13 cellular contexts compared by ENCODE assay signal in genomic region chr3:52305926-52306325, GRCh38. TPM values are rescaled to one million over a fixed set of nuclear protein-coding genes. Genes with fewer than 3 reads are reported as not detected.
A peak's percentile ranks its signal among the peaks of the same experiment; 100 is the strongest.
DNase-seq lines count a peak whose midpoint lies in the region; ATAC-seq and TF ChIP-seq lines count a peak whose summit lies in the region.
"Had no signal": no experiment of that assay in that cellular context is flagged by ENCODE, and none has a peak within 500 bp of the region (broad histone marks: within the 10 kb centered on the region; RNA-seq: fewer than 3 reads in every experiment).

No MANE protein-coding gene starts in this region.

- H3K4me2 ChIP-seq in neuronal stem cell (ENCODE audit: insufficient read depth, low read length, poor library complexity, severe bottlenecking): no peak overlapping the region

- no peak overlapping the region for H2BK12ac ChIP-seq in neuronal stem cell (ENCODE audit: low read length)

- H3K9ac ChIP-seq in neuronal stem cell (ENCODE audit: low read depth, low read length, poor library complexity): peak overlapping the region; percentile 53

- peak overlapping the region; percentile 88 for H2AK5ac ChIP-seq in neuronal stem cell (ENCODE audit: low read depth, low read length)

- POLR2A ChIA-PET in CD4-positive, alpha-beta T cell (lab: Charles Lee): no interaction called here

- H2BK120ac ChIP-seq in neuronal stem cell (ENCODE audit: low read depth, low read length): no peak overlapping the region

- no peak overlapping the region for H2BK5ac ChIP-seq in neuronal stem cell (ENCODE audit: low read length)

- no peak overlapping the region for H2BK15ac ChIP-seq in neuronal stem cell (ENCODE audit: low read length)

- TF ChIP-seq EP300 in stomach (IDR thresholded peaks at IDR 0.05): no peak

- no peak overlapping the region for H3K23ac ChIP-seq in neuronal stem cell (ENCODE audit: low read depth, low read length, poor library complexity)

- H3K36me3 Mint-ChIP-seq in CD4-positive, alpha-beta T cell (ENCODE audit: low read depth): peaks cover 18% of the 10 kb centered on the region
- no peaks in the 10 kb centered on the region for H3K36me3 Mint-ChIP-seq in activated T-helper 17 cell treated with anti-CD3 and anti-CD28 coated beads, Interleukin-2, amount 50 U/mL, for 72 hours (ENCODE audit: low read depth)
- H3K36me3 Mint-ChIP-seq in memory B cell: peaks cover 15% of the 10 kb centered on the region

- H3K4me3 Mint-ChIP-seq in CD4-positive, alpha-beta T cell: no peak overlapping the region
- no peak overlapping the region for H3K4me3 Mint-ChIP-seq in activated T-helper 17 cell treated with anti-CD3 and anti-CD28 coated beads, Interleukin-2, amount 50 U/mL, for 72 hours
- H3K4me3 Mint-ChIP-seq in memory B cell: no peak overlapping the region

- no peak for ATAC-seq in CD4-positive, alpha-beta T cell (ENCODE audit: poor library complexity)
- ATAC-seq in activated T-helper 17 cell treated with anti-CD3 and anti-CD28 coated beads, Interleukin-2, amount 50 U/mL, for 72 hours (replicated peaks): no peak
- no peak for ATAC-seq in memory B cell (ENCODE audit: low read depth)
- no peak for ATAC-seq in GM21423 (IDR thresholded peaks at IDR 0.05; ENCODE audit: unreplicated experiment)
- ATAC-seq: PC-3 had no signal

- H3K4me1 ChIP-seq in neuronal stem cell (ENCODE audit: control insufficient read depth in 2 of 2, insufficient read depth in 1 of 2, low read depth in 1 of 2, low read length in 2 of 2) (peaks cover 31 to 40% of the 10 kb centered on the region in 2 donors), stomach (no peaks in the 10 kb centered on the region)

- no peak overlapping the region for H3K18ac ChIP-seq in neuronal stem cell (ENCODE audit: low read length)

- peaks cover 30% of the 10 kb centered on the region for H3K4me1 Mint-ChIP-seq in CD4-positive, alpha-beta T cell (ENCODE audit: low read depth)
- peaks cover 19% of the 10 kb centered on the region for H3K4me1 Mint-ChIP-seq in activated T-helper 17 cell treated with anti-CD3 and anti-CD28 coated beads, Interleukin-2, amount 50 U/mL, for 72 hours
- peaks cover 22% of the 10 kb centered on the region for H3K4me1 Mint-ChIP-seq in memory B cell

- DNase-seq in CD4-positive, alpha-beta T cell: no peak
- DNase-seq in memory B cell (ENCODE audit: low spot score in 2 of 2) (no peak), neuronal stem cell (ENCODE audit: low spot score) (no peak), COLO829 (ENCODE audit: low spot score) (no peak), NCI-H1105 treated with DMSO at 0.1 percent for 48 hours (lab: John Stamatoyannopoulos, UW) (no peak), stomach (no peak)
- DNase-seq: DMS 273 treated with DMSO at 0.1 percent for 48 hours, KBM-7, NCI-H1048, NCI-H446, PC-3 had no signal

- CTCF ChIA-PET in CD4-positive, alpha-beta T cell (lab: Charles Lee): no interaction called here

- H4K8ac ChIP-seq in neuronal stem cell (ENCODE audit: low read depth, low read length): no peak overlapping the region

- intact Hi-C loops in CD4-positive, alpha-beta T cell (cut with DNase I, micrococcal nuclease): no loop called here
- intact Hi-C loops in stomach (cut with DNase I; ENCODE audit: low total_unique reads): no loop called here

- no peaks in the 10 kb centered on the region for H3K27me3 ChIP-seq in CD4-positive, alpha-beta T cell (ENCODE audit: control insufficient read depth, insufficient read depth, low read length)
- H3K27me3 ChIP-seq in neuronal stem cell (ENCODE audit: control insufficient read depth in 3 of 3, insufficient read depth in 3 of 3, low read depth in 1 of 3, low read length in 3 of 3): no peaks in the 10 kb centered on the region
- no peaks in the 10 kb centered on the region for H3K27me3 ChIP-seq in stomach

- no peak overlapping the region for H4K91ac ChIP-seq in neuronal stem cell (ENCODE audit: low read depth, low read length, poor library complexity)

- H3K79me1 ChIP-seq in neuronal stem cell (ENCODE audit: low read depth, low read length): no peaks in the 10 kb centered on the region

- H3K27ac Mint-ChIP-seq in CD4-positive, alpha-beta T cell: peak overlapping the region; percentile 77
- peak overlapping the region; percentile 64 for H3K27ac Mint-ChIP-seq in activated T-helper 17 cell treated with anti-CD3 and anti-CD28 coated beads, Interleukin-2, amount 50 U/mL, for 72 hours
- peak overlapping the region; percentile 2 for H3K27ac Mint-ChIP-seq in memory B cell

- no peaks in the 10 kb centered on the region for H3K27me3 Mint-ChIP-seq in CD4-positive, alpha-beta T cell
- no peaks in the 10 kb centered on the region for H3K27me3 Mint-ChIP-seq in activated T-helper 17 cell treated with anti-CD3 and anti-CD28 coated beads, Interleukin-2, amount 50 U/mL, for 72 hours
- H3K27me3 Mint-ChIP-seq in memory B cell: no peaks in the 10 kb centered on the region

- no peaks in the 10 kb centered on the region for H3K9me3 ChIP-seq in CD4-positive, alpha-beta T cell (ENCODE audit: control insufficient read depth, low read length)
- H3K9me3 ChIP-seq in neuronal stem cell (replicated peaks in 1 of 2; ENCODE audit: control insufficient read depth in 2 of 2, insufficient read depth in 1 of 2, low read depth in 1 of 2, low read length in 2 of 2): no peaks in the 10 kb centered on the region
- H3K9me3 ChIP-seq in stomach: no peaks in the 10 kb centered on the region

- no peak overlapping the region for H3K4me3 ChIP-seq in neuronal stem cell (ENCODE audit: low read length in 2 of 2)
- H3K4me3 ChIP-seq in stomach: no peak overlapping the region

- no peaks in the 10 kb centered on the region for H3K9me3 Mint-ChIP-seq in CD4-positive, alpha-beta T cell
- H3K9me3 Mint-ChIP-seq in activated T-helper 17 cell treated with anti-CD3 and anti-CD28 coated beads, Interleukin-2, amount 50 U/mL, for 72 hours: no peaks in the 10 kb centered on the region
- H3K9me3 Mint-ChIP-seq in memory B cell: no peaks in the 10 kb centered on the region

- no peak for TF ChIP-seq CTCF in CD4-positive, alpha-beta T cell (IDR thresholded peaks at IDR 0.05)
- TF ChIP-seq CTCF in stomach (IDR thresholded peaks at IDR 0.05): peak in 1 of 7 experiments; percentile 3

- H3K14ac ChIP-seq in neuronal stem cell (ENCODE audit: low read length): no peak overlapping the region

- H3K27ac ChIP-seq in CD4-positive, alpha-beta T cell (ENCODE audit: low read depth, low read length): no peak overlapping the region
- no peak overlapping the region for H3K27ac ChIP-seq in neuronal stem cell (replicated peaks; ENCODE audit: low read length)
- no peak overlapping the region for H3K27ac ChIP-seq in stomach

- H3K36me3 ChIP-seq in neuronal stem cell (replicated peaks in 1 of 2; ENCODE audit: control insufficient read depth in 2 of 2, insufficient read depth in 2 of 2, low read length in 2 of 2): no peaks in the 10 kb centered on the region
- peaks cover 0 to 19% (median 12%) of the 10 kb centered on the region in 4 donors for H3K36me3 ChIP-seq in stomach

- TF ChIP-seq POLR2A in stomach (IDR thresholded peaks at IDR 0.05): no peak

- WGBS in neuronal stem cell (ENCODE audit: extremely low coverage in 2 of 2, insufficient read length in 2 of 2, insufficient replicate concordance in 1 of 2), 2 donors: no CpG with 5 or more reads among the region's 5 CpGs
- WGBS in stomach, 5 donors: 83 to 97% (median 96%) methylated on average over 5 of the region's 5 CpGs

- no peak overlapping the region for H3K4ac ChIP-seq in neuronal stem cell (ENCODE audit: low read length)

- no peak overlapping the region for H2AFZ ChIP-seq in neuronal stem cell (ENCODE audit: low read length)

RNA-seq across cellular contexts. Expression of gene DNAH1, which starts 10.2 kb away (rescaled TPM):
- 10 to 100 TPM; 49.7 to 50.7 TPM for total RNA-seq in CD4-positive, alpha-beta T cell
- 10 to 100 TPM; 17.2 to 26.5 TPM for total RNA-seq in activated T-helper 17 cell treated with anti-CD3 and anti-CD28 coated beads, Interleukin-2, amount 50 U/mL, for 72 hours
- 1.3 TPM for polyA plus RNA-seq in neuronal stem cell (2013, experiment 1 of 2)
- polyA plus RNA-seq in neuronal stem cell (2013, experiment 2 of 2): 1.3 TPM
- 10 to 100 TPM in 4 of 5 donors, 1 to 10 TPM in 1; 6.1 to 57.6 (median 22.2) TPM for total RNA-seq in stomach
- 1 to 10 TPM; 1.9 to 3.4 (median 3.0) TPM for polyA plus RNA-seq in stomach

RNA-seq across cellular contexts. Expression of gene GLYCTK, which starts 18.3 kb away (rescaled TPM):
- total RNA-seq in CD4-positive, alpha-beta T cell: 10 to 100 TPM; 24.4 to 24.6 TPM
- total RNA-seq in activated T-helper 17 cell treated with anti-CD3 and anti-CD28 coated beads, Interleukin-2, amount 50 U/mL, for 72 hours: 10 to 100 TPM; 22.8 to 25.2 TPM
- 0.85 TPM for polyA plus RNA-seq in neuronal stem cell (2013, experiment 1 of 2)
- polyA plus RNA-seq in neuronal stem cell (2013, experiment 2 of 2): 1.1 TPM
- total RNA-seq in stomach: 10 to 100 TPM; 16.7 to 55.0 (median 19.2) TPM
- polyA plus RNA-seq in stomach: 10 to 100 TPM in 2 of 3 donors, 1 to 10 TPM in 1; 9.1 to 26.9 (median 14.6) TPM

RNA-seq across cellular contexts. Expression of gene WDR82, which starts 27.5 kb away (rescaled TPM):
- total RNA-seq in CD4-positive, alpha-beta T cell: 100 to 1,000 TPM; 114 TPM
- 100 to 1,000 TPM in 1 of 2 donors, 10 to 100 TPM in 1; 81.1 to 106 TPM for total RNA-seq in activated T-helper 17 cell treated with anti-CD3 and anti-CD28 coated beads, Interleukin-2, amount 50 U/mL, for 72 hours
- 37.2 TPM for polyA plus RNA-seq in neuronal stem cell (2013, experiment 1 of 2)
- polyA plus RNA-seq in neuronal stem cell (2013, experiment 2 of 2): 38.6 TPM
- total RNA-seq in stomach: 10 to 100 TPM in 4 of 5 donors, 1 to 10 TPM in 1; 8.2 to 64.8 (median 30.4) TPM
- 10 to 100 TPM; 20.6 to 28.7 (median 28.0) TPM for polyA plus RNA-seq in stomach

Comparison
In these comparisons a context has a peak if more than half of its experiments do, and no peak if none do; other contexts are left out.
1. H3K27ac Mint-ChIP-seq: peak in every context shown above with its lines; median percentile 77 in CD4-positive, alpha-beta T cell; 64 in activated T-helper 17 cell treated with anti-CD3 and anti-CD28 coated beads, Interleukin-2, amount 50 U/mL, for 72 hours; 2 in memory B cell.